In genomic region chr2:43210467-43211303, GRCh38 we compare ENCODE assay signal across 8 cellular contexts.
DNase-seq lines count a peak whose midpoint lies in the region; ATAC-seq lines count a peak whose summit lies in the region.

No MANE protein-coding gene starts in this region.

- no peaks in the 10 kb centered on the region for H3K9me3 Mint-ChIP-seq in effector memory CD8-positive, alpha-beta T cell

- DNase-seq in Ammon's horn (ENCODE audit: low spot score) (peak; percentile 61), NCI-H69 (lab: John Stamatoyannopoulos, UW) (peak; percentile 57), nucleus accumbens (lab: John Stamatoyannopoulos, UW) (peak in 32 of 56 donors; percentile 3 to 77 (median 38)), DMS153 treated with DMSO at 0.1 percent for 48 hours (lab: John Stamatoyannopoulos, UW; ENCODE audit: unreplicated experiment) (no peak), DMS79 treated with DMSO at 0.1 percent for 48 hours (lab: John Stamatoyannopoulos, UW) (no peak)
- DNase-seq in effector memory CD8-positive, alpha-beta T cell: no peak

- peaks cover 31 to 35% of the 10 kb centered on the region in 2 donors for H3K4me1 Mint-ChIP-seq in effector memory CD8-positive, alpha-beta T cell (ENCODE audit: low read depth in 2 of 2)

- H3K36me3 Mint-ChIP-seq in effector memory CD8-positive, alpha-beta T cell (ENCODE audit: insufficient read depth): peaks cover 7% of the 10 kb centered on the region

- peak; percentile 29 for ATAC-seq in effector memory CD8-positive, alpha-beta T cell (replicated peaks)
- no peak for ATAC-seq in HG03139 (IDR thresholded peaks at IDR 0.05; ENCODE audit: unreplicated experiment)
- ATAC-seq in GM18498 (IDR thresholded peaks at IDR 0.05; ENCODE audit: unreplicated experiment): no peak

- peak overlapping the region; percentile 42 to 44 for H3K27ac Mint-ChIP-seq in effector memory CD8-positive, alpha-beta T cell

- H3K27me3 Mint-ChIP-seq in effector memory CD8-positive, alpha-beta T cell: no peaks in the 10 kb centered on the region

- H3K4me3 Mint-ChIP-seq in effector memory CD8-positive, alpha-beta T cell: peak overlapping the region in 1 of 2 donors; percentile 7

Comparison
In these comparisons a context has a peak if more than half of its experiments do, and no peak if none do; other contexts are left out.
1. DNase-seq: peak in Ammon's horn (single experiment), NCI-H69 (single experiment) and nucleus accumbens (32 of 56); none in effector memory CD8-positive, alpha-beta T cell (0 of 3), DMS153 treated with DMSO at 0.1 percent for 48 hours (single experiment) and DMS79 treated with DMSO at 0.1 percent for 48 hours (single experiment).